Comparison of ENCODE assay signal across 12 cellular contexts in the genomic region with DNA sequence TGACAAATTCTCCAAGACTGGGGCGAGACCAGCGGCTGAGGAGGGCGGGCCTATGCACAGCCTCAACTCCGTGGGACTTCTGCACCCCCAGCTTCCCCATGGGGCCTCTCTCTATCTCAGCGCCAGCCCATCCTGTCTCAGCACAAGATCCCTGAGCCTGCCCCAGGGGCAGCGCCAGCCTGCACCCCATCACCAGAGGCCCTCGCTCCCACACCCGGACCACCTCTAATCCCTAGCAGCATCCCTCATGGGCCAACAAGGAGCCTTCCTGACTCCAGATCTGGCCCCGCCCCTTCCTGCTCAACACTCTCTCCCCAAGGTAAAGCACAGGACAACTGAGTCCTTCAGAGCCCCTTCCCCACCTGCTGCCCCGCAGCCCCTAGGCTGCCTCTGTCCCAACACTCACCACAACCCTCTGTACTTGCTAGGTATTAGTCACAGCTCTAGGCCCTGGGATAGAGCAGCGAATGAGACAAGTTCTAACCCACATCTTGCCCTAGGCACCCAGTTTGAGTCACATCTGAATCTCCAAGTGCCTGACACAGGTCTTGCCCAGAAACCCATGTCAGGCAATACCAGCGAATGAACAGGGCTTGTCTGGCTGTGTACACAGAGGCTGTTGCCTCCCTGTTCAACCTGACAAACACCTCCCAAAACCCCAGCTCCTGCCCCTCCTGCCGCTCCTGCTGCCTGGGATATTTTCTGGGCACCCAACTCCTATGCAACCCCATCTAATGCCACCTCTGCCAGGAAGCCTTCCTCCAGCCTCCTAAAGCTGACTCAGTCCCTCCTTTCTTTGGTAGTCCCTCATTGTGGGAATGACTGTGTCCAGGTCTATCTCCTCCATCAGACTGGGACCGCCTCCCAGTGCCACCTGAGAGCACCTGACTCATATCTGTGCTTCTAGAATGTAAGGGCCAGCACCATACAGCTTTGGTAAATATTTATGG. TPM values are rescaled to one million over a fixed set of nuclear protein-coding genes. Genes with fewer than 3 reads are reported as not detected.
DNase-seq lines count a peak whose midpoint lies in the region; ATAC-seq and TF ChIP-seq lines count a peak whose summit lies in the region.
"Had no signal": no experiment of that assay in that cellular context is flagged by ENCODE, and none has a peak within 500 bp of the region (broad histone marks: within the 10 kb centered on the region; RNA-seq: fewer than 3 reads in every experiment).

No MANE protein-coding gene starts in this region.

- CTCF ChIA-PET in PC-3 (lab: Charles Lee) = no interaction called here

- H3K36me3 Mint-ChIP-seq in activated T-helper 1 cell treated with anti-CD3 and anti-CD28 coated beads, Interleukin-12 subunit alpha, Interleukin-12 subunit beta, Interleukin-2, Interleukin-4 antibody, amounts not matched to agents 30 ng/mL and 10 ng/mL and 1 ng/mL, durations not matched to agents 14 hours and 24 hours and 36 hours (ENCODE audit: low read depth) = no peaks in the 10 kb centered on the region
- H3K36me3 Mint-ChIP-seq: natural killer cell treated with Interleukin-12 subunit alpha and Interleukin-12 subunit beta and Interleukin-15 and Interleukin-18, amount 100 ng/mL, for 72 hours had no signal

- H3K4me1 Mint-ChIP-seq in stimulated activated naive CD8-positive, alpha-beta T cell treated with anti-CD3 and anti-CD28 coated beads, Interleukin-15, amount 100 ng/mL, for 72 hours = peaks cover 20% of the 10 kb centered on the region
- peaks cover 17% of the 10 kb centered on the region for H3K4me1 Mint-ChIP-seq in activated T-helper 1 cell treated with anti-CD3 and anti-CD28 coated beads, Interleukin-12 subunit alpha, Interleukin-12 subunit beta, Interleukin-2, Interleukin-4 antibody, amounts not matched to agents 30 ng/mL and 10 ng/mL and 1 ng/mL, durations not matched to agents 14 hours and 24 hours and 36 hours (ENCODE audit: low read depth)

- H2AFZ ChIP-seq in PC-3 (ENCODE audit: low read length) = no peak overlapping the region

- H3F3A ChIP-seq in PC-3 (ENCODE audit: low read length, unreplicated experiment) = no peaks in the 10 kb centered on the region

- no peak overlapping the region for H3K4me3 Mint-ChIP-seq in stimulated activated naive CD8-positive, alpha-beta T cell treated with anti-CD3 and anti-CD28 coated beads, Interleukin-15, amount 100 ng/mL, for 72 hours
- H3K4me3 Mint-ChIP-seq in activated T-helper 1 cell treated with anti-CD3 and anti-CD28 coated beads, Interleukin-12 subunit alpha, Interleukin-12 subunit beta, Interleukin-2, Interleukin-4 antibody, amounts not matched to agents 30 ng/mL and 10 ng/mL and 1 ng/mL, durations not matched to agents 14 hours and 24 hours and 36 hours = no peak overlapping the region
- H3K4me3 Mint-ChIP-seq: natural killer cell treated with Interleukin-12 subunit alpha and Interleukin-12 subunit beta and Interleukin-15 and Interleukin-18, amount 100 ng/mL, for 72 hours had no signal

- H3K9ac ChIP-seq in PC-3 (ENCODE audit: low read length) = peak overlapping the region; percentile 14; the same call in 1 of the 2 replicates

- peak overlapping the region; percentile 41 for H3K4me2 ChIP-seq in PC-3 (ENCODE audit: low read length)

- no peaks in the 10 kb centered on the region for H4K20me1 ChIP-seq in PC-3 (ENCODE audit: low read length)

- no peaks in the 10 kb centered on the region for H3K9me3 Mint-ChIP-seq in stimulated activated naive CD8-positive, alpha-beta T cell treated with anti-CD3 and anti-CD28 coated beads, Interleukin-15, amount 100 ng/mL, for 72 hours
- H3K9me3 Mint-ChIP-seq in activated T-helper 1 cell treated with anti-CD3 and anti-CD28 coated beads, Interleukin-12 subunit alpha, Interleukin-12 subunit beta, Interleukin-2, Interleukin-4 antibody, amounts not matched to agents 30 ng/mL and 10 ng/mL and 1 ng/mL, durations not matched to agents 14 hours and 24 hours and 36 hours = no peaks in the 10 kb centered on the region
- H3K9me3 Mint-ChIP-seq: natural killer cell treated with Interleukin-12 subunit alpha and Interleukin-12 subunit beta and Interleukin-15 and Interleukin-18, amount 100 ng/mL, for 72 hours had no signal

- H3K27me3 Mint-ChIP-seq in stimulated activated naive CD8-positive, alpha-beta T cell treated with anti-CD3 and anti-CD28 coated beads, Interleukin-15, amount 100 ng/mL, for 72 hours = no peaks in the 10 kb centered on the region
- H3K27me3 Mint-ChIP-seq in activated T-helper 1 cell treated with anti-CD3 and anti-CD28 coated beads, Interleukin-12 subunit alpha, Interleukin-12 subunit beta, Interleukin-2, Interleukin-4 antibody, amounts not matched to agents 30 ng/mL and 10 ng/mL and 1 ng/mL, durations not matched to agents 14 hours and 24 hours and 36 hours (ENCODE audit: insufficient read depth) = peaks cover 4% of the 10 kb centered on the region

- no TSS peak for BruUV-seq in PC-3 (replicated peaks; lab: Mats Ljungman, UMichigan)

- peaks cover 3% of the 10 kb centered on the region for H3K27me3 ChIP-seq in left ventricle myocardium inferior (ENCODE audit: low read depth)
- no peaks in the 10 kb centered on the region for H3K27me3 ChIP-seq in PC-3 (ENCODE audit: low read length)
- no peaks in the 10 kb centered on the region for H3K27me3 ChIP-seq in dorsolateral prefrontal cortex
- no peaks in the 10 kb centered on the region for H3K27me3 ChIP-seq in right atrium auricular region
- H3K27me3 ChIP-seq: transverse colon had no signal

- ATAC-seq in Right ventricle myocardium superior (ENCODE audit: poor library complexity) (no peak), PC-3 (peak; percentile 90), esophagus mucosa (peak; percentile 90)
- ATAC-seq in stimulated activated naive CD8-positive, alpha-beta T cell treated with anti-CD3 and anti-CD28 coated beads, Interleukin-15, amount 100 ng/mL, for 72 hours = peak; percentile 95

- peak; percentile 2 for DNase-seq in Right ventricle myocardium superior
- DNase-seq in left ventricle myocardium inferior = no peak
- peak; percentile 91 for DNase-seq in PC-3
- DNase-seq in stimulated activated naive CD8-positive, alpha-beta T cell treated with anti-CD3 and anti-CD28 coated beads, Interleukin-15, amount 100 ng/mL, for 72 hours = peak; percentile 20 to 53
- DNase-seq in dorsolateral prefrontal cortex = no peak
- DNase-seq in right atrium auricular region (ENCODE audit: low spot score) = no peak
- DNase-seq in activated T-helper 1 cell treated with anti-CD3 and anti-CD28 coated beads, Interleukin-12 subunit alpha, Interleukin-12 subunit beta, Interleukin-2, Interleukin-4 antibody, amounts not matched to agents 30 ng/mL and 10 ng/mL and 1 ng/mL, durations not matched to agents 14 hours and 24 hours and 36 hours (ENCODE audit: low spot score) = no peak
- DNase-seq: COR-L47; effector memory CD4-positive, alpha-beta T cell; transverse colon had no signal

- intact Hi-C loops in Right ventricle myocardium superior (cut with DNase I) = no loop called here
- intact Hi-C loops in left ventricle myocardium inferior (cut with micrococcal nuclease) = no loop called here
- intact Hi-C loops in PC-3 (cut with micrococcal nuclease) = no loop called here
- intact Hi-C loops in dorsolateral prefrontal cortex (cut with DNase I) = no loop called here
- intact Hi-C loops in activated T-helper 1 cell treated with anti-CD3 and anti-CD28 coated beads, Interleukin-12 subunit alpha, Interleukin-12 subunit beta, Interleukin-2, Interleukin-4 antibody, amounts not matched to agents 30 ng/mL and 10 ng/mL and 1 ng/mL, durations not matched to agents 14 hours and 24 hours and 36 hours (cut with micrococcal nuclease) = no loop called here

- H3K79me2 ChIP-seq in PC-3 (ENCODE audit: low read length) = no peaks in the 10 kb centered on the region

- H3K4me3 ChIP-seq in left ventricle myocardium inferior = no peak overlapping the region
- no peak overlapping the region for H3K4me3 ChIP-seq in PC-3 (ENCODE audit: low read length)
- H3K4me3 ChIP-seq in dorsolateral prefrontal cortex = no peak overlapping the region
- H3K4me3 ChIP-seq in right atrium auricular region = no peak overlapping the region
- H3K4me3 ChIP-seq: transverse colon had no signal

- H3K4me1 ChIP-seq in left ventricle myocardium inferior (peaks cover 15% of the 10 kb centered on the region), PC-3 (ENCODE audit: insufficient read depth, low read length) (peaks cover 38% of the 10 kb centered on the region), right atrium auricular region (peaks cover 0 to 15% of the 10 kb centered on the region in 2 donors)

- H3K27ac ChIP-seq in left ventricle myocardium inferior (replicated peaks) (no peak overlapping the region), PC-3 (ENCODE audit: low read length) (peak overlapping the region; percentile 96), dorsolateral prefrontal cortex (peak overlapping the region in 3 of 59 donors; percentile 14 to 27 (median 15)), right atrium auricular region (no peak overlapping the region)
- H3K27ac ChIP-seq: transverse colon had no signal

- H3K9me2 ChIP-seq in PC-3 (replicated peaks; ENCODE audit: low read length) = no peaks in the 10 kb centered on the region

- POLR2A ChIA-PET in PC-3 (lab: Charles Lee; ENCODE audit: unreplicated experiment) = no interaction called here

- peak overlapping the region in 1 of 2 donors; percentile 86 for H3K27ac Mint-ChIP-seq in stimulated activated naive CD8-positive, alpha-beta T cell treated with anti-CD3 and anti-CD28 coated beads, Interleukin-15, amount 100 ng/mL, for 72 hours
- no peak overlapping the region for H3K27ac Mint-ChIP-seq in activated T-helper 1 cell treated with anti-CD3 and anti-CD28 coated beads, Interleukin-12 subunit alpha, Interleukin-12 subunit beta, Interleukin-2, Interleukin-4 antibody, amounts not matched to agents 30 ng/mL and 10 ng/mL and 1 ng/mL, durations not matched to agents 14 hours and 24 hours and 36 hours

- no peak for TF ChIP-seq CTCF in left ventricle myocardium inferior (IDR thresholded peaks at IDR 0.05; ENCODE audit: borderline replicate concordance)
- TF ChIP-seq CTCF in PC-3 (conservative IDR thresholded peaks at IDR 0.05; ENCODE audit: low read depth, low read length) = no peak
- no peak for TF ChIP-seq CTCF in dorsolateral prefrontal cortex (IDR thresholded peaks at IDR 0.05 in 54 of 56, conservative IDR thresholded peaks at IDR 0.05 in 2 of 56; ENCODE audit: low read depth in 1 of 56, partially characterized antibody in 56 of 56)
- no peak for TF ChIP-seq CTCF in right atrium auricular region (IDR thresholded peaks at IDR 0.05)

- no peaks in the 10 kb centered on the region for H3K36me3 ChIP-seq in left ventricle myocardium inferior
- no peaks in the 10 kb centered on the region for H3K36me3 ChIP-seq in PC-3 (ENCODE audit: low read depth, low read length)
- H3K36me3 ChIP-seq in right atrium auricular region = no peaks in the 10 kb centered on the region
- H3K36me3 ChIP-seq: transverse colon had no signal

- no peaks in the 10 kb centered on the region for H3K9me3 ChIP-seq in left ventricle myocardium inferior (replicated peaks)
- H3K9me3 ChIP-seq in PC-3 (ENCODE audit: low read length) = no peaks in the 10 kb centered on the region
- no peaks in the 10 kb centered on the region for H3K9me3 ChIP-seq in right atrium auricular region
- H3K9me3 ChIP-seq: transverse colon had no signal

RNA-seq across cellular contexts. Expression of a gene that starts 18.6 kb away (rescaled TPM):
- total RNA-seq in Right ventricle myocardium superior (4.0 TPM), left ventricle myocardium inferior (2.1 TPM), PC-3 (2014; rRNA removed) (0.12 TPM in 1 of 2 replicates, not detected in the other), esophagus mucosa (0.32 TPM), dorsolateral prefrontal cortex (100 to 1,000 TPM in 1 of 120 experiments, 10 to 100 TPM in 119; 27.5 to 116 (median 63.3) TPM), right atrium auricular region (10 to 100 TPM in 1 of 2 donors, 1 to 10 TPM in 1; 8.1 to 17.1 TPM)
- 3.9 TPM in 2 replicates for total RNA-seq in activated T-helper 1 cell treated with anti-CD3 and anti-CD28 coated beads, Interleukin-12 subunit alpha, Interleukin-12 subunit beta, Interleukin-2, Interleukin-4 antibody, amounts not matched to agents 30 ng/mL and 10 ng/mL and 1 ng/mL, durations not matched to agents 14 hours and 24 hours and 36 hours

RNA-seq across cellular contexts. Expression of a gene that starts 24.5 kb away (rescaled TPM):
- total RNA-seq in Right ventricle myocardium superior (8.4 TPM), left ventricle myocardium inferior (7.1 TPM), PC-3 (2014; rRNA removed) (14.4 and 15.2 TPM in 2 replicates), esophagus mucosa (9.7 TPM), dorsolateral prefrontal cortex (10 to 100 TPM in 119 of 120 experiments, 1 to 10 TPM in 1; 10.0 to 20.4 (median 14.5) TPM), right atrium auricular region (10 to 100 TPM in 1 of 2 donors, 1 to 10 TPM in 1; 8.1 to 13.6 TPM)
- total RNA-seq in activated T-helper 1 cell treated with anti-CD3 and anti-CD28 coated beads, Interleukin-12 subunit alpha, Interleukin-12 subunit beta, Interleukin-2, Interleukin-4 antibody, amounts not matched to agents 30 ng/mL and 10 ng/mL and 1 ng/mL, durations not matched to agents 14 hours and 24 hours and 36 hours = 17.5 and 17.8 TPM in 2 replicates

RNA-seq across cellular contexts. Expression of a gene that starts 57.4 kb away (rescaled TPM):
- total RNA-seq in Right ventricle myocardium superior (388 TPM), left ventricle myocardium inferior (375 TPM), PC-3 (2014; rRNA removed) (4.0 and 8.3 TPM in 2 replicates), esophagus mucosa (0.32 TPM), dorsolateral prefrontal cortex (100 to 1,000 TPM; 156 to 918 (median 662) TPM), right atrium auricular region (100 to 1,000 TPM in 1 of 2 donors, 10 to 100 TPM in 1; 81.4 to 223 TPM)
- 0.93 and 1.4 TPM in 2 replicates for total RNA-seq in activated T-helper 1 cell treated with anti-CD3 and anti-CD28 coated beads, Interleukin-12 subunit alpha, Interleukin-12 subunit beta, Interleukin-2, Interleukin-4 antibody, amounts not matched to agents 30 ng/mL and 10 ng/mL and 1 ng/mL, durations not matched to agents 14 hours and 24 hours and 36 hours

Comparison
In these comparisons a context has a peak if more than half of its experiments do, and no peak if none do; other contexts are left out.
1. DNase-seq: peak in Right ventricle myocardium superior (single experiment), PC-3 (single experiment) and stimulated activated naive CD8-positive, alpha-beta T cell treated with anti-CD3 and anti-CD28 coated beads, Interleukin-15, amount 100 ng/mL, for 72 hours (2 of 2); none in left ventricle myocardium inferior (single experiment), dorsolateral prefrontal cortex (0 of 10), right atrium auricular region (single experiment) and activated T-helper 1 cell treated with anti-CD3 and anti-CD28 coated beads, Interleukin-12 subunit alpha, Interleukin-12 subunit beta, Interleukin-2, Interleukin-4 antibody, amounts not matched to agents 30 ng/mL and 10 ng/mL and 1 ng/mL, durations not matched to agents 14 hours and 24 hours and 36 hours (single experiment).